Comparison of ENCODE assay signal across 1 cellular context in genomic region chr1:186112280-186112679, GRCh38.
TF ChIP-seq lines count a peak whose summit lies in the region.

No MANE protein-coding gene starts in this region.

TF ChIP-seq in K562, 482 proteins besides CTCF, POLR2A, EP300 and RAD21 (continued from another document and continues in another):
- TF ChIP-seq ETV1 (tag; conservative IDR thresholded peaks at IDR 0.05; ENCODE audit: low read depth), result peak; percentile 47; the same call in 1 of the 2 replicates
- TF ChIP-seq TOE1 (IDR thresholded peaks at IDR 0.05; ENCODE audit: borderline replicate concordance), result peak; percentile 49; the same call in 1 of the 2 replicates
- TF ChIP-seq TOE1 (CRISPR knock-in tag; IDR thresholded peaks at IDR 0.05; ENCODE audit: borderline replicate concordance, low read depth), result no peak
- TF ChIP-seq SFPQ (IDR thresholded peaks at IDR 0.05; ENCODE audit: low read depth, low read length), result no peak
- TF ChIP-seq, protein P1, sequence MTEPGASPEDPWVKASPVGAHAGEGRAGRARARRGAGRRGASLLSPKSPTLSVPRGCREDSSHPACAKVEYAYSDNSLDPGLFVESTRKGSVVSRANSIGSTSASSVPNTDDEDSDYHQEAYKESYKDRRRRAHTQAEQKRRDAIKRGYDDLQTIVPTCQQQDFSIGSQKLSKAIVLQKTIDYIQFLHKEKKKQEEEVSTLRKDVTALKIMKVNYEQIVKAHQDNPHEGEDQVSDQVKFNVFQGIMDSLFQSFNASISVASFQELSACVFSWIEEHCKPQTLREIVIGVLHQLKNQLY (CRISPR knock-in tag; conservative IDR thresholded peaks at IDR 0.05), result no peak
- no peak for TF ChIP-seq FOXP1 (CRISPR knock-in tag; IDR thresholded peaks at IDR 0.05)
- peak; percentile 42; the same call in 1 of the 2 replicates for TF ChIP-seq MAFF (IDR thresholded peaks at IDR 0.05; ENCODE audit: low read length)
- 0 out of 4 replicates have a peak, but pooled peaks have one; percentile 20 to 28 for TF ChIP-seq NRF1 (conservative IDR thresholded peaks at IDR 0.05 in 1 of 2, IDR thresholded peaks at IDR 0.05 in 1 of 2)
- TF ChIP-seq U2AF2 (optimal IDR thresholded peaks at IDR 0.05; ENCODE audit: low read depth, low read length), result no peak
- TF ChIP-seq MYBL2 (IDR thresholded peaks at IDR 0.05; ENCODE audit: low read depth), result peak; percentile 51; the same call in 1 of the 2 replicates
- TF ChIP-seq MYBL2 (CRISPR knock-in tag; IDR thresholded peaks at IDR 0.05; ENCODE audit: borderline replicate concordance), result no peak
- TF ChIP-seq, protein P2, sequence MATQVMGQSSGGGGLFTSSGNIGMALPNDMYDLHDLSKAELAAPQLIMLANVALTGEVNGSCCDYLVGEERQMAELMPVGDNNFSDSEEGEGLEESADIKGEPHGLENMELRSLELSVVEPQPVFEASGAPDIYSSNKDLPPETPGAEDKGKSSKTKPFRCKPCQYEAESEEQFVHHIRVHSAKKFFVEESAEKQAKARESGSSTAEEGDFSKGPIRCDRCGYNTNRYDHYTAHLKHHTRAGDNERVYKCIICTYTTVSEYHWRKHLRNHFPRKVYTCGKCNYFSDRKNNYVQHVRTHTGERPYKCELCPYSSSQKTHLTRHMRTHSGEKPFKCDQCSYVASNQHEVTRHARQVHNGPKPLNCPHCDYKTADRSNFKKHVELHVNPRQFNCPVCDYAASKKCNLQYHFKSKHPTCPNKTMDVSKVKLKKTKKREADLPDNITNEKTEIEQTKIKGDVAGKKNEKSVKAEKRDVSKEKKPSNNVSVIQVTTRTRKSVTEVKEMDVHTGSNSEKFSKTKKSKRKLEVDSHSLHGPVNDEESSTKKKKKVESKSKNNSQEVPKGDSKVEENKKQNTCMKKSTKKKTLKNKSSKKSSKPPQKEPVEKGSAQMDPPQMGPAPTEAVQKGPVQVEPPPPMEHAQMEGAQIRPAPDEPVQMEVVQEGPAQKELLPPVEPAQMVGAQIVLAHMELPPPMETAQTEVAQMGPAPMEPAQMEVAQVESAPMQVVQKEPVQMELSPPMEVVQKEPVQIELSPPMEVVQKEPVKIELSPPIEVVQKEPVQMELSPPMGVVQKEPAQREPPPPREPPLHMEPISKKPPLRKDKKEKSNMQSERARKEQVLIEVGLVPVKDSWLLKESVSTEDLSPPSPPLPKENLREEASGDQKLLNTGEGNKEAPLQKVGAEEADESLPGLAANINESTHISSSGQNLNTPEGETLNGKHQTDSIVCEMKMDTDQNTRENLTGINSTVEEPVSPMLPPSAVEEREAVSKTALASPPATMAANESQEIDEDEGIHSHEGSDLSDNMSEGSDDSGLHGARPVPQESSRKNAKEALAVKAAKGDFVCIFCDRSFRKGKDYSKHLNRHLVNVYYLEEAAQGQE (CRISPR knock-in tag; IDR thresholded peaks at IDR 0.05; ENCODE audit: low read depth), result no peak
- no peak for TF ChIP-seq NFXL1 (CRISPR knock-in tag; IDR thresholded peaks at IDR 0.05)
- peak; percentile 62 for TF ChIP-seq EP400 (IDR thresholded peaks at IDR 0.05)
- no peak for TF ChIP-seq PHF8 (IDR thresholded peaks at IDR 0.05; ENCODE audit: borderline replicate concordance, low read length)
- TF ChIP-seq, protein P3, sequence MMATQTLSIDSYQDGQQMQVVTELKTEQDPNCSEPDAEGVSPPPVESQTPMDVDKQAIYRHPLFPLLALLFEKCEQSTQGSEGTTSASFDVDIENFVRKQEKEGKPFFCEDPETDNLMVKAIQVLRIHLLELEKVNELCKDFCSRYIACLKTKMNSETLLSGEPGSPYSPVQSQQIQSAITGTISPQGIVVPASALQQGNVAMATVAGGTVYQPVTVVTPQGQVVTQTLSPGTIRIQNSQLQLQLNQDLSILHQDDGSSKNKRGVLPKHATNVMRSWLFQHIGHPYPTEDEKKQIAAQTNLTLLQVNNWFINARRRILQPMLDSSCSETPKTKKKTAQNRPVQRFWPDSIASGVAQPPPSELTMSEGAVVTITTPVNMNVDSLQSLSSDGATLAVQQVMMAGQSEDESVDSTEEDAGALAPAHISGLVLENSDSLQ (IDR thresholded peaks at IDR 0.05), result peak; percentile 63
- TF ChIP-seq, protein P4, sequence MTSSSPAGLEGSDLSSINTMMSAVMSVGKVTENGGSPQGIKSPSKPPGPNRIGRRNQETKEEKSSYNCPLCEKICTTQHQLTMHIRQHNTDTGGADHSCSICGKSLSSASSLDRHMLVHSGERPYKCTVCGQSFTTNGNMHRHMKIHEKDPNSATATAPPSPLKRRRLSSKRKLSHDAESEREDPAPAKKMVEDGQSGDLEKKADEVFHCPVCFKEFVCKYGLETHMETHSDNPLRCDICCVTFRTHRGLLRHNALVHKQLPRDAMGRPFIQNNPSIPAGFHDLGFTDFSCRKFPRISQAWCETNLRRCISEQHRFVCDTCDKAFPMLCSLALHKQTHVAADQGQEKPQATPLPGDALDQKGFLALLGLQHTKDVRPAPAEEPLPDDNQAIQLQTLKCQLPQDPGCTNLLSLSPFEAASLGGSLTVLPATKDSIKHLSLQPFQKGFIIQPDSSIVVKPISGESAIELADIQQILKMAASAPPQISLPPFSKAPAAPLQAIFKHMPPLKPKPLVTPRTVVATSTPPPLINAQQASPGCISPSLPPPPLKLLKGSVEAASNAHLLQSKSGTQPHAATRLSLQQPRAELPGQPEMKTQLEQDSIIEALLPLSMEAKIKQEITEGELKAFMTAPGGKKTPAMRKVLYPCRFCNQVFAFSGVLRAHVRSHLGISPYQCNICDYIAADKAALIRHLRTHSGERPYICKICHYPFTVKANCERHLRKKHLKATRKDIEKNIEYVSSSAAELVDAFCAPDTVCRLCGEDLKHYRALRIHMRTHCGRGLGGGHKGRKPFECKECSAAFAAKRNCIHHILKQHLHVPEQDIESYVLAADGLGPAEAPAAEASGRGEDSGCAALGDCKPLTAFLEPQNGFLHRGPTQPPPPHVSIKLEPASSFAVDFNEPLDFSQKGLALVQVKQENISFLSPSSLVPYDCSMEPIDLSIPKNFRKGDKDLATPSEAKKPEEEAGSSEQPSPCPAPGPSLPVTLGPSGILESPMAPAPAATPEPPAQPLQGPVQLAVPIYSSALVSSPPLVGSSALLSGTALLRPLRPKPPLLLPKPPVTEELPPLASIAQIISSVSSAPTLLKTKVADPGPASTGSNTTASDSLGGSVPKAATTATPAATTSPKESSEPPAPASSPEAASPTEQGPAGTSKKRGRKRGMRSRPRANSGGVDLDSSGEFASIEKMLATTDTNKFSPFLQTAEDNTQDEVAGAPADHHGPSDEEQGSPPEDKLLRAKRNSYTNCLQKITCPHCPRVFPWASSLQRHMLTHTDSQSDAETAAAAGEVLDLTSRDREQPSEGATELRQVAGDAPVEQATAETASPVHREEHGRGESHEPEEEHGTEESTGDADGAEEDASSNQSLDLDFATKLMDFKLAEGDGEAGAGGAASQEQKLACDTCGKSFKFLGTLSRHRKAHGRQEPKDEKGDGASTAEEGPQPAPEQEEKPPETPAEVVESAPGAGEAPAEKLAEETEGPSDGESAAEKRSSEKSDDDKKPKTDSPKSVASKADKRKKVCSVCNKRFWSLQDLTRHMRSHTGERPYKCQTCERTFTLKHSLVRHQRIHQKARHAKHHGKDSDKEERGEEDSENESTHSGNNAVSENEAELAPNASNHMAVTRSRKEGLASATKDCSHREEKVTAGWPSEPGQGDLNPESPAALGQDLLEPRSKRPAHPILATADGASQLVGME (CRISPR knock-in tag; IDR thresholded peaks at IDR 0.05), result no peak
- peak; percentile 84 for TF ChIP-seq NEUROD1 (IDR thresholded peaks at IDR 0.05; ENCODE audit: borderline replicate concordance, low read depth, low read length, partially characterized antibody)
- TF ChIP-seq NCOA2 (IDR thresholded peaks at IDR 0.05; ENCODE audit: partially characterized antibody in 2 of 2), result peak; percentile 73 to 77
- no peak for TF ChIP-seq ZNF12 (CRISPR knock-in tag; IDR thresholded peaks at IDR 0.05)
- TF ChIP-seq, protein P5, sequence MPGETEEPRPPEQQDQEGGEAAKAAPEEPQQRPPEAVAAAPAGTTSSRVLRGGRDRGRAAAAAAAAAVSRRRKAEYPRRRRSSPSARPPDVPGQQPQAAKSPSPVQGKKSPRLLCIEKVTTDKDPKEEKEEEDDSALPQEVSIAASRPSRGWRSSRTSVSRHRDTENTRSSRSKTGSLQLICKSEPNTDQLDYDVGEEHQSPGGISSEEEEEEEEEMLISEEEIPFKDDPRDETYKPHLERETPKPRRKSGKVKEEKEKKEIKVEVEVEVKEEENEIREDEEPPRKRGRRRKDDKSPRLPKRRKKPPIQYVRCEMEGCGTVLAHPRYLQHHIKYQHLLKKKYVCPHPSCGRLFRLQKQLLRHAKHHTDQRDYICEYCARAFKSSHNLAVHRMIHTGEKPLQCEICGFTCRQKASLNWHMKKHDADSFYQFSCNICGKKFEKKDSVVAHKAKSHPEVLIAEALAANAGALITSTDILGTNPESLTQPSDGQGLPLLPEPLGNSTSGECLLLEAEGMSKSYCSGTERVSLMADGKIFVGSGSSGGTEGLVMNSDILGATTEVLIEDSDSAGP (CRISPR knock-in tag; IDR thresholded peaks at IDR 0.05), result no peak
- no peak for TF ChIP-seq HNRNPK (IDR thresholded peaks at IDR 0.05; ENCODE audit: low read depth, low read length, poor library complexity, severe bottlenecking)
- TF ChIP-seq, protein P6, sequence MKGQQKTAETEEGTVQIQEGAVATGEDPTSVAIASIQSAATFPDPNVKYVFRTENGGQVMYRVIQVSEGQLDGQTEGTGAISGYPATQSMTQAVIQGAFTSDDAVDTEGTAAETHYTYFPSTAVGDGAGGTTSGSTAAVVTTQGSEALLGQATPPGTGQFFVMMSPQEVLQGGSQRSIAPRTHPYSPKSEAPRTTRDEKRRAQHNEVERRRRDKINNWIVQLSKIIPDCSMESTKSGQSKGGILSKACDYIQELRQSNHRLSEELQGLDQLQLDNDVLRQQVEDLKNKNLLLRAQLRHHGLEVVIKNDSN (CRISPR knock-in tag; IDR thresholded peaks at IDR 0.05), result peak; percentile 88
- TF ChIP-seq NCOA1 (IDR thresholded peaks at IDR 0.05; ENCODE audit: low read depth), result peak; percentile 80
- TF ChIP-seq SMARCC2 (IDR thresholded peaks at IDR 0.05; ENCODE audit: low read depth), result peak; percentile 98
- TF ChIP-seq ARNT (IDR thresholded peaks at IDR 0.05), result peak; percentile 85 to 87
- no peak for TF ChIP-seq ZNF140 (CRISPR knock-in tag; IDR thresholded peaks at IDR 0.05)
- peak; percentile 39 for TF ChIP-seq TBP (optimal IDR thresholded peaks at IDR 0.05; ENCODE audit: low read depth, low read length)
- peak; percentile 99 for TF ChIP-seq SMARCA4 (IDR thresholded peaks at IDR 0.05)
- TF ChIP-seq NFRKB (IDR thresholded peaks at IDR 0.05; ENCODE audit: low read depth), result no peak
- TF ChIP-seq SRSF1 (IDR thresholded peaks at IDR 0.05; ENCODE audit: low read depth, low read length), result no peak
- TF ChIP-seq NFIC (IDR thresholded peaks at IDR 0.05), result peak; percentile 90
- peak; percentile 48; the same call in 1 of the 2 replicates for TF ChIP-seq L3MBTL2 (IDR thresholded peaks at IDR 0.05)
- no peak for TF ChIP-seq LARP7 (IDR thresholded peaks at IDR 0.05)
- TF ChIP-seq ARID2 (IDR thresholded peaks at IDR 0.05), result no peak
- TF ChIP-seq CEBPB (tag; IDR thresholded peaks at IDR 0.05), result peak; percentile 55; the same call in 1 of the 2 replicates
- no peak for TF ChIP-seq HIVEP1 (CRISPR knock-in tag; IDR thresholded peaks at IDR 0.05)
- no peak for TF ChIP-seq MLLT1 (IDR thresholded peaks at IDR 0.05)
- TF ChIP-seq ZBTB11 (CRISPR knock-in tag; IDR thresholded peaks at IDR 0.05), result peak in 1 of 3 experiments; percentile 66; a peak in 2 of 6 replicates
- no peak for TF ChIP-seq RBM17 (IDR thresholded peaks at IDR 0.05; ENCODE audit: borderline replicate concordance, low read depth, low read length)
- no peak for TF ChIP-seq SNRNP70 (optimal IDR thresholded peaks at IDR 0.05; ENCODE audit: low read depth, low read length)
- no peak for TF ChIP-seq SPI1 (IDR thresholded peaks at IDR 0.05; ENCODE audit: borderline replicate concordance, low read depth, low read length)
- no peak for TF ChIP-seq NR2C2 (CRISPR knock-in tag; IDR thresholded peaks at IDR 0.05)
- TF ChIP-seq NR2C2 (tag; IDR thresholded peaks at IDR 0.05), result peak; percentile 48
